In genomic region chr9:135647897-135648296, GRCh38 we compare ENCODE assay signal across 2 cellular contexts.
TF ChIP-seq lines count a peak whose summit lies in the region.

No MANE protein-coding gene starts in this region.

TF ChIP-seq in Ishikawa, 13 proteins besides CTCF, POLR2A, EP300 and RAD21:
- TF ChIP-seq CREB1 (IDR thresholded peaks at IDR 0.05; ENCODE audit: low read depth) (no peak), MAX (IDR thresholded peaks at IDR 0.05) (no peak), TCF12 (IDR thresholded peaks at IDR 0.05; ENCODE audit: low read depth) (0 out of 2 replicates have a peak, but pooled peaks have one; percentile 18)

TF ChIP-seq in K562, 482 proteins besides CTCF, POLR2A, EP300 and RAD21:
- TF ChIP-seq, protein P1, sequence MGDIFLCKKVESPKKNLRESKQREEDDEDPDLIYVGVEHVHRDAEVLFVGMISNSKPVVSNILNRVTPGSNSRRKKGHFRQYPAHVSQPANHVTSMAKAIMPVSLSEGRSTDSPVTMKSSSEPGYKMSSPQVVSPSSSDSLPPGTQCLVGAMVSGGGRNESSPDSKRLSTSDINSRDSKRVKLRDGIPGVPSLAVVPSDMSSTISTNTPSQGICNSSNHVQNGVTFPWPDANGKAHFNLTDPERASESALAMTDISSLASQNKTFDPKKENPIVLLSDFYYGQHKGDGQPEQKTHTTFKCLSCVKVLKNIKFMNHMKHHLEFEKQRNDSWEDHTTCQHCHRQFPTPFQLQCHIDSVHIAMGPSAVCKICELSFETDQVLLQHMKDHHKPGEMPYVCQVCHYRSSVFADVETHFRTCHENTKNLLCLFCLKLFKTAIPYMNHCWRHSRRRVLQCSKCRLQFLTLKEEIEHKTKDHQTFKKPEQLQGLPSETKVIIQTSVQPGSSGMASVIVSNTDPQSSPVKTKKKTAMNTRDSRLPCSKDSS (IDR thresholded peaks at IDR 0.05; ENCODE audit: low read depth, partially characterized antibody): peak; percentile 93
- peak; percentile 58; the same call in 1 of the 2 replicates for TF ChIP-seq SPI1 (IDR thresholded peaks at IDR 0.05; ENCODE audit: borderline replicate concordance, low read depth, low read length)
- TF ChIP-seq MAFG (tag; conservative IDR thresholded peaks at IDR 0.05): no peak
- peak in 1 of 2 experiments; percentile 95; a peak in 2 of 3 replicates for TF ChIP-seq CBX3 (IDR thresholded peaks at IDR 0.05; ENCODE audit: borderline replicate concordance in 1 of 2, low read length in 2 of 2)
- TF ChIP-seq MLLT1 (IDR thresholded peaks at IDR 0.05): no peak
- peak; percentile 82 for TF ChIP-seq TRIM28 (IDR thresholded peaks at IDR 0.05)
- peak; percentile 92; the same call in 1 of the 2 replicates for TF ChIP-seq CBX5 (IDR thresholded peaks at IDR 0.05; ENCODE audit: borderline replicate concordance, low read depth)
- TF ChIP-seq CBX1 (IDR thresholded peaks at IDR 0.05; ENCODE audit: low read depth): 0 out of 2 replicates have a peak, but pooled peaks have one; percentile 21
- TF ChIP-seq ZNF561 (CRISPR knock-in tag; conservative IDR thresholded peaks at IDR 0.05): 0 out of 2 replicates have a peak, but pooled peaks have one; percentile 47
